ENCODE assay signal across 8 cellular contexts in genomic region chr1:151005729-151006330, GRCh38. TPM values are rescaled to one million over a fixed set of nuclear protein-coding genes. Genes with fewer than 3 reads are reported as not detected.
A peak's percentile ranks its signal among the peaks of the same experiment; 100 is the strongest.
DNase-seq lines count a peak whose midpoint lies in the region; ATAC-seq and TF ChIP-seq lines count a peak whose summit lies in the region.

No MANE protein-coding gene starts in this region.

- no peak overlapping the region for H4K91ac ChIP-seq in neuronal stem cell (ENCODE audit: low read depth, low read length, poor library complexity)

- CTCF ChIA-PET in Calu3 (lab: Charles Lee): interaction anchor here (0.7 to 2.5 kb wide), 10 partner anchors 8 to 94 kb away, joined by 3 to 26 read pairs (median 7); partner anchors contain the start of genes ANXA9 and GABPB2

- no peaks in the 10 kb centered on the region for H3K9me3 Mint-ChIP-seq in Calu3 (ENCODE audit: low read depth, unreplicated experiment)
- no peaks in the 10 kb centered on the region for H3K9me3 Mint-ChIP-seq in effector memory CD8-positive, alpha-beta T cell

- H3K4me3 ChIP-seq in OCI-LY1 (ENCODE audit: low read depth, low read length, poor library complexity, severe bottlenecking): peak overlapping the region; percentile 54
- H3K4me3 ChIP-seq in neuronal stem cell (ENCODE audit: low read length in 2 of 2): peak overlapping the region in 1 of 2 donors; percentile 61

- no peaks in the 10 kb centered on the region for H3K9me2 ChIP-seq in OCI-LY1 (ENCODE audit: low read depth, low read length)

- H3K36me3 ChIP-seq in OCI-LY1 (ENCODE audit: insufficient read depth, low read length) (no peaks in the 10 kb centered on the region), neuronal stem cell (replicated peaks in 1 of 2; ENCODE audit: control insufficient read depth in 2 of 2, insufficient read depth in 2 of 2, low read length in 2 of 2) (peaks cover 0 to 6% of the 10 kb centered on the region in 2 donors)

- H3K4me3 Mint-ChIP-seq in Calu3 (ENCODE audit: low read depth, unreplicated experiment): peak overlapping the region; percentile 96
- H3K4me3 Mint-ChIP-seq in effector memory CD8-positive, alpha-beta T cell: peak overlapping the region; percentile 97 to 100

- no peak overlapping the region for H2BK15ac ChIP-seq in neuronal stem cell (ENCODE audit: low read length)

- no peaks in the 10 kb centered on the region for H3K79me2 ChIP-seq in OCI-LY1 (ENCODE audit: insufficient read depth, low read length)

- H3K9ac ChIP-seq in OCI-LY1 (ENCODE audit: low read length) (peak overlapping the region; percentile 51; the same call in 1 of the 2 replicates), neuronal stem cell (ENCODE audit: low read depth, low read length, poor library complexity) (peak overlapping the region; percentile 26)

- H3K18ac ChIP-seq in neuronal stem cell (ENCODE audit: low read length): peak overlapping the region; percentile 86

- no TSS peak for BruUV-seq in Calu3 (replicated peaks; lab: Mats Ljungman, UMichigan)

- TF ChIP-seq CTCF in Calu3 (IDR thresholded peaks at IDR 0.05; ENCODE audit: unreplicated experiment) (no peak), OCI-LY1 (IDR thresholded peaks at IDR 0.05; ENCODE audit: low read length) (no peak), foreskin keratinocyte (conservative IDR thresholded peaks at IDR 0.05) (no peak)

- WGBS in neuronal stem cell (ENCODE audit: extremely low coverage in 2 of 2, insufficient read length in 2 of 2, insufficient replicate concordance in 1 of 2), 2 donors: no CpG with 5 or more reads among the region's 4 CpGs

- no peaks in the 10 kb centered on the region for H4K20me1 ChIP-seq in OCI-LY1 (ENCODE audit: insufficient read depth, low read length)

- peaks cover 43% of the 10 kb centered on the region for H3K36me3 Mint-ChIP-seq in Calu3 (ENCODE audit: insufficient read depth, unreplicated experiment)
- H3K36me3 Mint-ChIP-seq in effector memory CD8-positive, alpha-beta T cell (ENCODE audit: insufficient read depth): peaks cover 26% of the 10 kb centered on the region

- H2BK120ac ChIP-seq in neuronal stem cell (ENCODE audit: low read depth, low read length): no peak overlapping the region

- no peak overlapping the region for H2AK5ac ChIP-seq in neuronal stem cell (ENCODE audit: low read depth, low read length)

- DNase-seq in Calu3 (peak; percentile 12), neuronal stem cell (ENCODE audit: low spot score) (no peak), foreskin keratinocyte (no peak), NCI-H226 (no peak)
- no peak for DNase-seq in effector memory CD8-positive, alpha-beta T cell
- no peak for DNase-seq in activated CD8-positive, alpha-beta memory T cell treated with anti-CD3 and anti-CD28 coated beads for 24 hours

- H2BK5ac ChIP-seq in neuronal stem cell (ENCODE audit: low read length): no peak overlapping the region

- H3K4me2 ChIP-seq in OCI-LY1 (ENCODE audit: low read length): peak overlapping the region; percentile 63
- H3K4me2 ChIP-seq in neuronal stem cell (ENCODE audit: insufficient read depth, low read length, poor library complexity, severe bottlenecking): peak overlapping the region; percentile 81

- H3K4me1 ChIP-seq in OCI-LY1 (ENCODE audit: insufficient read depth, low read length, severe bottlenecking) (peaks cover 43% of the 10 kb centered on the region), neuronal stem cell (ENCODE audit: control insufficient read depth in 2 of 2, insufficient read depth in 1 of 2, low read depth in 1 of 2, low read length in 2 of 2) (peaks cover 12 to 16% of the 10 kb centered on the region in 2 donors), foreskin keratinocyte (peaks cover 16% of the 10 kb centered on the region)

- H3K79me1 ChIP-seq in neuronal stem cell (ENCODE audit: low read depth, low read length): no peaks in the 10 kb centered on the region

- no peak overlapping the region for H4K8ac ChIP-seq in neuronal stem cell (ENCODE audit: low read depth, low read length)

- peak overlapping the region; percentile 95 for H3K27ac Mint-ChIP-seq in Calu3 (ENCODE audit: unreplicated experiment)
- peak overlapping the region; percentile 99 for H3K27ac Mint-ChIP-seq in effector memory CD8-positive, alpha-beta T cell

- peaks cover 37% of the 10 kb centered on the region for H3K4me1 Mint-ChIP-seq in Calu3 (ENCODE audit: low read depth, unreplicated experiment)
- peaks cover 43 to 46% of the 10 kb centered on the region in 2 donors for H3K4me1 Mint-ChIP-seq in effector memory CD8-positive, alpha-beta T cell (ENCODE audit: low read depth in 2 of 2)

- H3F3A ChIP-seq in OCI-LY1 (ENCODE audit: insufficient read depth, low read length): no peaks in the 10 kb centered on the region

- H3K27ac ChIP-seq in OCI-LY1 (ENCODE audit: low read depth, low read length, poor library complexity, severe bottlenecking) (no peak overlapping the region), neuronal stem cell (replicated peaks; ENCODE audit: low read length) (no peak overlapping the region), foreskin keratinocyte (no peak overlapping the region)

- H3K23ac ChIP-seq in neuronal stem cell (ENCODE audit: low read depth, low read length, poor library complexity): no peak overlapping the region

- H3K4ac ChIP-seq in neuronal stem cell (ENCODE audit: low read length): no peak overlapping the region

- H2AFZ ChIP-seq in OCI-LY1 (ENCODE audit: low read length): no peak overlapping the region
- peak overlapping the region; percentile 89 for H2AFZ ChIP-seq in neuronal stem cell (ENCODE audit: low read length)

- H3K9me3 ChIP-seq in OCI-LY1 (ENCODE audit: low read length): no peaks in the 10 kb centered on the region
- no peaks in the 10 kb centered on the region for H3K9me3 ChIP-seq in neuronal stem cell (replicated peaks in 1 of 2; ENCODE audit: control insufficient read depth in 2 of 2, insufficient read depth in 1 of 2, low read depth in 1 of 2, low read length in 2 of 2)

- H3K27me3 ChIP-seq in OCI-LY1 (ENCODE audit: insufficient read depth, low read length) (no peaks in the 10 kb centered on the region), neuronal stem cell (ENCODE audit: control insufficient read depth in 3 of 3, insufficient read depth in 3 of 3, low read depth in 1 of 3, low read length in 3 of 3) (no peaks in the 10 kb centered on the region), foreskin keratinocyte (no peaks in the 10 kb centered on the region)

- no peak overlapping the region for H3K14ac ChIP-seq in neuronal stem cell (ENCODE audit: low read length)

- H2BK12ac ChIP-seq in neuronal stem cell (ENCODE audit: low read length): no peak overlapping the region

- ATAC-seq in effector memory CD8-positive, alpha-beta T cell (replicated peaks): no peak
- no peak for ATAC-seq in foreskin keratinocyte
- no peak for ATAC-seq in GM18498 (IDR thresholded peaks at IDR 0.05; ENCODE audit: unreplicated experiment)

- intact Hi-C loops in Calu3 (cut with micrococcal nuclease; ENCODE audit: unreplicated experiment): loop anchor here (5.0 kb wide), 1 partner anchor 129 kb away; the partner anchor contains the start of gene ARNT

- H3K27me3 Mint-ChIP-seq in Calu3 (ENCODE audit: unreplicated experiment): no peaks in the 10 kb centered on the region
- no peaks in the 10 kb centered on the region for H3K27me3 Mint-ChIP-seq in effector memory CD8-positive, alpha-beta T cell

RNA-seq across cellular contexts. Expression of gene MINDY1, which starts 0.9 kb away (rescaled TPM):
- 17.2 and 17.6 TPM in 2 replicates for total RNA-seq in Calu3 (2022)
- 11.7 TPM for polyA plus RNA-seq in neuronal stem cell (2013, experiment 1 of 2)
- 11.9 TPM for polyA plus RNA-seq in neuronal stem cell (2013, experiment 2 of 2)
- total RNA-seq in foreskin keratinocyte: 7.3 and 7.6 TPM in 2 replicates
- 3.5 and 4.1 TPM in 2 replicates for polyA plus RNA-seq in foreskin keratinocyte

RNA-seq across cellular contexts. Expression of gene PRUNE1, which starts 2.4 kb away (rescaled TPM):
- total RNA-seq in Calu3 (2022) (15.9 and 16.0 TPM in 2 replicates), foreskin keratinocyte (11.8 and 12.8 TPM in 2 replicates)
- polyA plus RNA-seq in neuronal stem cell (2013, experiment 1 of 2): 28.6 TPM
- polyA plus RNA-seq in neuronal stem cell (2013, experiment 2 of 2): 28.5 TPM
- 7.4 and 8.4 TPM in 2 replicates for polyA plus RNA-seq in foreskin keratinocyte

RNA-seq across cellular contexts. Expression of gene ANXA9, which starts 23.7 kb away (rescaled TPM):
- total RNA-seq in Calu3 (2022) (15.4 and 20.1 TPM in 2 replicates), foreskin keratinocyte (0.71 and 0.95 TPM in 2 replicates)
- 0.39 TPM for polyA plus RNA-seq in neuronal stem cell (2013, experiment 1 of 2)
- 0.57 TPM for polyA plus RNA-seq in neuronal stem cell (2013, experiment 2 of 2)
- 0.49 and 0.58 TPM in 2 replicates for polyA plus RNA-seq in foreskin keratinocyte

RNA-seq across cellular contexts. Expression of gene BNIPL, which starts 30.6 kb away (rescaled TPM):
- total RNA-seq in Calu3 (2022): 1.2 and 2.4 TPM in 2 replicates
- polyA plus RNA-seq in neuronal stem cell (2013, experiment 1 of 2): 0.40 TPM
- 0.26 TPM for polyA plus RNA-seq in neuronal stem cell (2013, experiment 2 of 2)
- total RNA-seq in foreskin keratinocyte: 0.54 and 0.60 TPM in 2 replicates
- polyA plus RNA-seq in foreskin keratinocyte: 0.40 and 0.46 TPM in 2 replicates

RNA-seq across cellular contexts. Expression of gene CERS2, which starts 31.2 kb away (rescaled TPM):
- total RNA-seq in Calu3 (2022) (214 and 226 TPM in 2 replicates), foreskin keratinocyte (135 and 138 TPM in 2 replicates)
- polyA plus RNA-seq in neuronal stem cell (2013, experiment 1 of 2): 162 TPM
- polyA plus RNA-seq in neuronal stem cell (2013, experiment 2 of 2): 165 TPM
- polyA plus RNA-seq in foreskin keratinocyte: 100 and 118 TPM in 2 replicates
